In the genomic region with DNA sequence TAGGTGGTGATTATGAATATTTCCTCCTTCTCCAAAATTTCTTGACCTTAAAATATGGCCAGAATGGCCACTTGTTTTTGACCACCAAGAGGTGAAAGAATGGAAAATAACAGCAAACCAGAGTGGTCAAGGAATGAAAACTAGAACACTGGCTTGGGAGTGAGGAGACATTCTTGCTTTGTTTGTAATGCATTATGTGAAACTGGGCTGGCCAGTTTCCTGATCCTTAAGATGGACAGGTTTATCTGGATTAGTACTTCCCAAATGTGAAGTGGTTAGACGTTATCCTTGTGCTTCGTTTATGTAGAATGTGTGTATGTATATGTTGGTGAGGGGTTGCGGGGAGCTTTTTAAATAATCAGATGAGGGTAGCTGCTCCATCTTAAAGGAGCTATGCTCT, we compare ENCODE assay signal across 1 cellular context.
TF ChIP-seq lines count a peak whose summit lies in the region.

No MANE protein-coding gene starts in this region.

TF ChIP-seq in H1, 55 proteins besides CTCF, POLR2A, EP300 and RAD21 (continued from another document):
- TF ChIP-seq TAF1 (IDR thresholded peaks at IDR 0.05; ENCODE audit: low read depth, low read length), result no peak
TF ChIP-seq in H1: peak in this region for 0.
